In the genomic region with DNA sequence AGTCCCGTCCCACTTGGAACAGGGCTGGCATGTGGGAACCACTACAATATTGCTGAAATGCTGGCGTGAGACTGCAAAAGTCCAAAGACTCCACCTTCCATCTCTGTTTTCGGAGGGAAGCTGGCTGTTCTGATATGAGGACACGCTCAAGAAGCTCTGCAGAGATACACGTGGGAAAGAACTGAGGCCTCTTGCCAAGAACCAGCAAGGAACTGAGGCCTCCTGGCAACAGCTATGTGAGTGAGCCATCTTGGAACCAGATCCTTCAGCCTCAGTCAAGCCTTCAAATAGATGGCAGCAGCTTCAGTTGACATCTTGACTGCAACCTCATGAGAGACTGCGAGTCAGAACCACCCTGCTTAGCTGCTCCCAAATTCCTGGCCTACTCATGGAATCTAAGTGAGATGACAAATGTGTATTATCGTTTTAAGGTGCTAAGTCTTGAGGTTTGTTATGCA, we compare ENCODE assay signal across 2 cellular contexts.
TF ChIP-seq lines count a peak whose summit lies in the region.

No MANE protein-coding gene starts in this region.

TF ChIP-seq in IMR-90, 13 proteins besides CTCF, POLR2A, EP300 and RAD21:
- no peak for TF ChIP-seq RFX5 (IDR thresholded peaks at IDR 0.05; ENCODE audit: low read depth, low read length)
- no peak for TF ChIP-seq MAZ (IDR thresholded peaks at IDR 0.05; ENCODE audit: borderline replicate concordance, low read depth, low read length)
- no peak for TF ChIP-seq CHD1 (IDR thresholded peaks at IDR 0.05; ENCODE audit: low read depth, low read length)
- TF ChIP-seq CEBPB (IDR thresholded peaks at IDR 0.05; ENCODE audit: low read depth, low read length) = no peak
- TF ChIP-seq MXI1 (IDR thresholded peaks at IDR 0.05; ENCODE audit: borderline replicate concordance, low read depth, low read length) = no peak
- no peak for TF ChIP-seq ELK1 (IDR thresholded peaks at IDR 0.05; ENCODE audit: borderline replicate concordance, low read depth, low read length)
- no peak for TF ChIP-seq MAFK (IDR thresholded peaks at IDR 0.05; ENCODE audit: low read depth, low read length)
- TF ChIP-seq BHLHE40 (IDR thresholded peaks at IDR 0.05; ENCODE audit: low read depth, low read length) = no peak
- TF ChIP-seq USF2 (IDR thresholded peaks at IDR 0.05; ENCODE audit: low read depth, low read length) = no peak

TF ChIP-seq in K562, 482 proteins besides CTCF, POLR2A, EP300 and RAD21 (continues in another document):
- TF ChIP-seq RCOR1 (IDR thresholded peaks at IDR 0.05; ENCODE audit: borderline replicate concordance in 1 of 2, low read depth in 2 of 2, low read length in 2 of 2) = peak in 1 of 2 experiments; percentile 69; a peak in 2 of 4 replicates
- TF ChIP-seq ZNF324 (CRISPR knock-in tag; IDR thresholded peaks at IDR 0.05) = no peak
- TF ChIP-seq, protein P1, sequence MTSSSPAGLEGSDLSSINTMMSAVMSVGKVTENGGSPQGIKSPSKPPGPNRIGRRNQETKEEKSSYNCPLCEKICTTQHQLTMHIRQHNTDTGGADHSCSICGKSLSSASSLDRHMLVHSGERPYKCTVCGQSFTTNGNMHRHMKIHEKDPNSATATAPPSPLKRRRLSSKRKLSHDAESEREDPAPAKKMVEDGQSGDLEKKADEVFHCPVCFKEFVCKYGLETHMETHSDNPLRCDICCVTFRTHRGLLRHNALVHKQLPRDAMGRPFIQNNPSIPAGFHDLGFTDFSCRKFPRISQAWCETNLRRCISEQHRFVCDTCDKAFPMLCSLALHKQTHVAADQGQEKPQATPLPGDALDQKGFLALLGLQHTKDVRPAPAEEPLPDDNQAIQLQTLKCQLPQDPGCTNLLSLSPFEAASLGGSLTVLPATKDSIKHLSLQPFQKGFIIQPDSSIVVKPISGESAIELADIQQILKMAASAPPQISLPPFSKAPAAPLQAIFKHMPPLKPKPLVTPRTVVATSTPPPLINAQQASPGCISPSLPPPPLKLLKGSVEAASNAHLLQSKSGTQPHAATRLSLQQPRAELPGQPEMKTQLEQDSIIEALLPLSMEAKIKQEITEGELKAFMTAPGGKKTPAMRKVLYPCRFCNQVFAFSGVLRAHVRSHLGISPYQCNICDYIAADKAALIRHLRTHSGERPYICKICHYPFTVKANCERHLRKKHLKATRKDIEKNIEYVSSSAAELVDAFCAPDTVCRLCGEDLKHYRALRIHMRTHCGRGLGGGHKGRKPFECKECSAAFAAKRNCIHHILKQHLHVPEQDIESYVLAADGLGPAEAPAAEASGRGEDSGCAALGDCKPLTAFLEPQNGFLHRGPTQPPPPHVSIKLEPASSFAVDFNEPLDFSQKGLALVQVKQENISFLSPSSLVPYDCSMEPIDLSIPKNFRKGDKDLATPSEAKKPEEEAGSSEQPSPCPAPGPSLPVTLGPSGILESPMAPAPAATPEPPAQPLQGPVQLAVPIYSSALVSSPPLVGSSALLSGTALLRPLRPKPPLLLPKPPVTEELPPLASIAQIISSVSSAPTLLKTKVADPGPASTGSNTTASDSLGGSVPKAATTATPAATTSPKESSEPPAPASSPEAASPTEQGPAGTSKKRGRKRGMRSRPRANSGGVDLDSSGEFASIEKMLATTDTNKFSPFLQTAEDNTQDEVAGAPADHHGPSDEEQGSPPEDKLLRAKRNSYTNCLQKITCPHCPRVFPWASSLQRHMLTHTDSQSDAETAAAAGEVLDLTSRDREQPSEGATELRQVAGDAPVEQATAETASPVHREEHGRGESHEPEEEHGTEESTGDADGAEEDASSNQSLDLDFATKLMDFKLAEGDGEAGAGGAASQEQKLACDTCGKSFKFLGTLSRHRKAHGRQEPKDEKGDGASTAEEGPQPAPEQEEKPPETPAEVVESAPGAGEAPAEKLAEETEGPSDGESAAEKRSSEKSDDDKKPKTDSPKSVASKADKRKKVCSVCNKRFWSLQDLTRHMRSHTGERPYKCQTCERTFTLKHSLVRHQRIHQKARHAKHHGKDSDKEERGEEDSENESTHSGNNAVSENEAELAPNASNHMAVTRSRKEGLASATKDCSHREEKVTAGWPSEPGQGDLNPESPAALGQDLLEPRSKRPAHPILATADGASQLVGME (CRISPR knock-in tag; IDR thresholded peaks at IDR 0.05) = no peak
- peak; percentile 62; the same call in 1 of the 2 replicates for TF ChIP-seq MAFG (tag; conservative IDR thresholded peaks at IDR 0.05)
- TF ChIP-seq ESRRB (CRISPR knock-in tag; IDR thresholded peaks at IDR 0.05; ENCODE audit: borderline replicate concordance) = no peak
- TF ChIP-seq, protein P2, sequence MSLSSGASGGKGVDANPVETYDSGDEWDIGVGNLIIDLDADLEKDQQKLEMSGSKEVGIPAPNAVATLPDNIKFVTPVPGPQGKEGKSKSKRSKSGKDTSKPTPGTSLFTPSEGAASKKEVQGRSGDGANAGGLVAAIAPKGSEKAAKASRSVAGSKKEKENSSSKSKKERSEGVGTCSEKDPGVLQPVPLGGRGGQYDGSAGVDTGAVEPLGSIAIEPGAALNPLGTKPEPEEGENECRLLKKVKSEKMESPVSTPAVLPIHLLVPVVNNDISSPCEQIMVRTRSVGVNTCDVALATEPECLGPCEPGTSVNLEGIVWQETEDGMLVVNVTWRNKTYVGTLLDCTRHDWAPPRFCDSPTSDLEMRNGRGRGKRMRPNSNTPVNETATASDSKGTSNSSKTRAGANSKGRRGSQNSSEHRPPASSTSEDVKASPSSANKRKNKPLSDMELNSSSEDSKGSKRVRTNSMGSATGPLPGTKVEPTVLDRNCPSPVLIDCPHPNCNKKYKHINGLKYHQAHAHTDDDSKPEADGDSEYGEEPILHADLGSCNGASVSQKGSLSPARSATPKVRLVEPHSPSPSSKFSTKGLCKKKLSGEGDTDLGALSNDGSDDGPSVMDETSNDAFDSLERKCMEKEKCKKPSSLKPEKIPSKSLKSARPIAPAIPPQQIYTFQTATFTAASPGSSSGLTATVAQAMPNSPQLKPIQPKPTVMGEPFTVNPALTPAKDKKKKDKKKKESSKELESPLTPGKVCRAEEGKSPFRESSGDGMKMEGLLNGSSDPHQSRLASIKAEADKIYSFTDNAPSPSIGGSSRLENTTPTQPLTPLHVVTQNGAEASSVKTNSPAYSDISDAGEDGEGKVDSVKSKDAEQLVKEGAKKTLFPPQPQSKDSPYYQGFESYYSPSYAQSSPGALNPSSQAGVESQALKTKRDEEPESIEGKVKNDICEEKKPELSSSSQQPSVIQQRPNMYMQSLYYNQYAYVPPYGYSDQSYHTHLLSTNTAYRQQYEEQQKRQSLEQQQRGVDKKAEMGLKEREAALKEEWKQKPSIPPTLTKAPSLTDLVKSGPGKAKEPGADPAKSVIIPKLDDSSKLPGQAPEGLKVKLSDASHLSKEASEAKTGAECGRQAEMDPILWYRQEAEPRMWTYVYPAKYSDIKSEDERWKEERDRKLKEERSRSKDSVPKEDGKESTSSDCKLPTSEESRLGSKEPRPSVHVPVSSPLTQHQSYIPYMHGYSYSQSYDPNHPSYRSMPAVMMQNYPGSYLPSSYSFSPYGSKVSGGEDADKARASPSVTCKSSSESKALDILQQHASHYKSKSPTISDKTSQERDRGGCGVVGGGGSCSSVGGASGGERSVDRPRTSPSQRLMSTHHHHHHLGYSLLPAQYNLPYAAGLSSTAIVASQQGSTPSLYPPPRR (CRISPR knock-in tag; IDR thresholded peaks at IDR 0.05; ENCODE audit: borderline replicate concordance) = no peak
- no peak for TF ChIP-seq CC2D1A (IDR thresholded peaks at IDR 0.05)
- TF ChIP-seq, protein P3, sequence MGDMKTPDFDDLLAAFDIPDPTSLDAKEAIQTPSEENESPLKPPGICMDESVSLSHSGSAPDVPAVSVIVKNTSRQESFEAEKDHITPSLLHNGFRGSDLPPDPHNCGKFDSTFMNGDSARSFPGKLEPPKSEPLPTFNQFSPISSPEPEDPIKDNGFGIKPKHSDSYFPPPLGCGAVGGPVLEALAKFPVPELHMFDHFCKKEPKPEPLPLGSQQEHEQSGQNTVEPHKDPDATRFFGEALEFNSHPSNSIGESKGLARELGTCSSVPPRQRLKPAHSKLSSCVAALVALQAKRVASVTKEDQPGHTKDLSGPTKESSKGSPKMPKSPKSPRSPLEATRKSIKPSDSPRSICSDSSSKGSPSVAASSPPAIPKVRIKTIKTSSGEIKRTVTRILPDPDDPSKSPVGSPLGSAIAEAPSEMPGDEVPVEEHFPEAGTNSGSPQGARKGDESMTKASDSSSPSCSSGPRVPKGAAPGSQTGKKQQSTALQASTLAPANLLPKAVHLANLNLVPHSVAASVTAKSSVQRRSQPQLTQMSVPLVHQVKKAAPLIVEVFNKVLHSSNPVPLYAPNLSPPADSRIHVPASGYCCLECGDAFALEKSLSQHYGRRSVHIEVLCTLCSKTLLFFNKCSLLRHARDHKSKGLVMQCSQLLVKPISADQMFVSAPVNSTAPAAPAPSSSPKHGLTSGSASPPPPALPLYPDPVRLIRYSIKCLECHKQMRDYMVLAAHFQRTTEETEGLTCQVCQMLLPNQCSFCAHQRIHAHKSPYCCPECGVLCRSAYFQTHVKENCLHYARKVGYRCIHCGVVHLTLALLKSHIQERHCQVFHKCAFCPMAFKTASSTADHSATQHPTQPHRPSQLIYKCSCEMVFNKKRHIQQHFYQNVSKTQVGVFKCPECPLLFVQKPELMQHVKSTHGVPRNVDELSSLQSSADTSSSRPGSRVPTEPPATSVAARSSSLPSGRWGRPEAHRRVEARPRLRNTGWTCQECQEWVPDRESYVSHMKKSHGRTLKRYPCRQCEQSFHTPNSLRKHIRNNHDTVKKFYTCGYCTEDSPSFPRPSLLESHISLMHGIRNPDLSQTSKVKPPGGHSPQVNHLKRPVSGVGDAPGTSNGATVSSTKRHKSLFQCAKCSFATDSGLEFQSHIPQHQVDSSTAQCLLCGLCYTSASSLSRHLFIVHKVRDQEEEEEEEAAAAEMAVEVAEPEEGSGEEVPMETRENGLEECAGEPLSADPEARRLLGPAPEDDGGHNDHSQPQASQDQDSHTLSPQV (IDR thresholded peaks at IDR 0.05) = peak; percentile 99
- TF ChIP-seq FOS (IDR thresholded peaks at IDR 0.05; ENCODE audit: extremely low read depth, insufficient read length) = no peak
- TF ChIP-seq, protein P4, sequence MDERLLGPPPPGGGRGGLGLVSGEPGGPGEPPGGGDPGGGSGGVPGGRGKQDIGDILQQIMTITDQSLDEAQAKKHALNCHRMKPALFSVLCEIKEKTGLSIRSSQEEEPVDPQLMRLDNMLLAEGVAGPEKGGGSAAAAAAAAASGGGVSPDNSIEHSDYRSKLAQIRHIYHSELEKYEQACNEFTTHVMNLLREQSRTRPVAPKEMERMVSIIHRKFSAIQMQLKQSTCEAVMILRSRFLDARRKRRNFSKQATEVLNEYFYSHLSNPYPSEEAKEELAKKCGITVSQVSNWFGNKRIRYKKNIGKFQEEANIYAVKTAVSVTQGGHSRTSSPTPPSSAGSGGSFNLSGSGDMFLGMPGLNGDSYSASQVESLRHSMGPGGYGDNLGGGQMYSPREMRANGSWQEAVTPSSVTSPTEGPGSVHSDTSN (CRISPR knock-in tag; IDR thresholded peaks at IDR 0.05; ENCODE audit: low read depth) = no peak
- TF ChIP-seq, protein P4 (tag; conservative IDR thresholded peaks at IDR 0.05; ENCODE audit: low read depth) = 0 out of 2 replicates have a peak, but pooled peaks have one; percentile 16
- no peak for TF ChIP-seq ZNF436 (CRISPR knock-in tag; IDR thresholded peaks at IDR 0.05)
- no peak for TF ChIP-seq KDM5B (IDR thresholded peaks at IDR 0.05; ENCODE audit: insufficient replicate concordance, low read depth, low read length)
- TF ChIP-seq, protein P5, sequence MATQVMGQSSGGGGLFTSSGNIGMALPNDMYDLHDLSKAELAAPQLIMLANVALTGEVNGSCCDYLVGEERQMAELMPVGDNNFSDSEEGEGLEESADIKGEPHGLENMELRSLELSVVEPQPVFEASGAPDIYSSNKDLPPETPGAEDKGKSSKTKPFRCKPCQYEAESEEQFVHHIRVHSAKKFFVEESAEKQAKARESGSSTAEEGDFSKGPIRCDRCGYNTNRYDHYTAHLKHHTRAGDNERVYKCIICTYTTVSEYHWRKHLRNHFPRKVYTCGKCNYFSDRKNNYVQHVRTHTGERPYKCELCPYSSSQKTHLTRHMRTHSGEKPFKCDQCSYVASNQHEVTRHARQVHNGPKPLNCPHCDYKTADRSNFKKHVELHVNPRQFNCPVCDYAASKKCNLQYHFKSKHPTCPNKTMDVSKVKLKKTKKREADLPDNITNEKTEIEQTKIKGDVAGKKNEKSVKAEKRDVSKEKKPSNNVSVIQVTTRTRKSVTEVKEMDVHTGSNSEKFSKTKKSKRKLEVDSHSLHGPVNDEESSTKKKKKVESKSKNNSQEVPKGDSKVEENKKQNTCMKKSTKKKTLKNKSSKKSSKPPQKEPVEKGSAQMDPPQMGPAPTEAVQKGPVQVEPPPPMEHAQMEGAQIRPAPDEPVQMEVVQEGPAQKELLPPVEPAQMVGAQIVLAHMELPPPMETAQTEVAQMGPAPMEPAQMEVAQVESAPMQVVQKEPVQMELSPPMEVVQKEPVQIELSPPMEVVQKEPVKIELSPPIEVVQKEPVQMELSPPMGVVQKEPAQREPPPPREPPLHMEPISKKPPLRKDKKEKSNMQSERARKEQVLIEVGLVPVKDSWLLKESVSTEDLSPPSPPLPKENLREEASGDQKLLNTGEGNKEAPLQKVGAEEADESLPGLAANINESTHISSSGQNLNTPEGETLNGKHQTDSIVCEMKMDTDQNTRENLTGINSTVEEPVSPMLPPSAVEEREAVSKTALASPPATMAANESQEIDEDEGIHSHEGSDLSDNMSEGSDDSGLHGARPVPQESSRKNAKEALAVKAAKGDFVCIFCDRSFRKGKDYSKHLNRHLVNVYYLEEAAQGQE (CRISPR knock-in tag; IDR thresholded peaks at IDR 0.05; ENCODE audit: low read depth) = no peak
- TF ChIP-seq TGIF2 (CRISPR knock-in tag; IDR thresholded peaks at IDR 0.05) = no peak
- no peak for TF ChIP-seq NRF1 (conservative IDR thresholded peaks at IDR 0.05 in 1 of 2, IDR thresholded peaks at IDR 0.05 in 1 of 2)
- peak; percentile 68 for TF ChIP-seq BHLHE40 (IDR thresholded peaks at IDR 0.05; ENCODE audit: low read length)
- TF ChIP-seq ARID1B (IDR thresholded peaks at IDR 0.05) = peak; percentile 87
- TF ChIP-seq NR4A1 (CRISPR knock-in tag; IDR thresholded peaks at IDR 0.05) = no peak
- peak; percentile 90 for TF ChIP-seq NR4A1 (tag; IDR thresholded peaks at IDR 0.05)
- TF ChIP-seq ZNF431 (CRISPR knock-in tag; IDR thresholded peaks at IDR 0.05) = no peak
